ENCODE assay signal across 23 cellular contexts in genomic region chr12:120700863-120701262, GRCh38. TPM values are rescaled to one million over a fixed set of nuclear protein-coding genes. Genes with fewer than 3 reads are reported as not detected.
DNase-seq lines count a peak whose midpoint lies in the region; ATAC-seq and TF ChIP-seq lines count a peak whose summit lies in the region.
"Had no signal": no experiment of that assay in that cellular context is flagged by ENCODE, and none has a peak within 500 bp of the region (broad histone marks: within the 10 kb centered on the region; RNA-seq: fewer than 3 reads in every experiment).

No MANE protein-coding gene starts in this region.

- POLR2A ChIA-PET in activated CD4-positive, alpha-beta memory T cell treated with anti-CD3 and anti-CD28 coated beads, Interleukin-2, amount 10 ng/mL, durations not matched to agents 7 days and 5 days (lab: Charles Lee) = interaction anchor here (1.2 kb wide), 1 partner anchor 10 kb away, joined by 3 read pairs; no protein-coding TSS in a partner anchor

- H3K27me3 ChIP-seq in heart left ventricle (no peaks in the 10 kb centered on the region), tibial artery (no peaks in the 10 kb centered on the region)
- H3K27me3 ChIP-seq: spleen, upper lobe of right lung had no signal

- H3K4me3 Mint-ChIP-seq in nephron progenitor cell = no peak overlapping the region
- no peak overlapping the region for H3K4me3 Mint-ChIP-seq in activated CD4-positive, alpha-beta memory T cell treated with anti-CD3 and anti-CD28 coated beads, Interleukin-2, amount 10 ng/mL, durations not matched to agents 7 days and 5 days
- H3K4me3 Mint-ChIP-seq: activated naive CD4-positive, alpha-beta T cell treated with anti-CD3 and anti-CD28 coated beads for 36 hours; activated T-cell treated with anti-CD3 and anti-CD28 coated beads, Interleukin-2, amount 50 U/mL, for 4 hours; immature natural killer cell had no signal

- H3K4me3 ChIP-seq in heart left ventricle (no peak overlapping the region), tibial artery (no peak overlapping the region)
- H3K4me3 ChIP-seq: spleen, upper lobe of right lung had no signal

- intact Hi-C loops in heart left ventricle (cut with DNase I) (no loop called here), cardiac septum (cut with DNase I) (no loop called here), tibial artery (cut with DNase I; ENCODE audit: low total_unique reads) (no loop called here)

- no peaks in the 10 kb centered on the region for H3K27me3 Mint-ChIP-seq in nephron progenitor cell (ENCODE audit: low read depth, poor library complexity)
- no peaks in the 10 kb centered on the region for H3K27me3 Mint-ChIP-seq in activated CD4-positive, alpha-beta memory T cell treated with anti-CD3 and anti-CD28 coated beads, Interleukin-2, amount 10 ng/mL, durations not matched to agents 7 days and 5 days
- H3K27me3 Mint-ChIP-seq: naive B cell had no signal

- H3K27ac ChIP-seq in heart left ventricle (peak overlapping the region; percentile 2 to 91 (median 80)), caudate nucleus (ENCODE audit: low read depth, low read length) (peak overlapping the region; percentile 11), tibial artery (peak overlapping the region; percentile 25 to 53)
- H3K27ac ChIP-seq: upper lobe of right lung had no signal

- H3K9me3 Mint-ChIP-seq in nephron progenitor cell = no peaks in the 10 kb centered on the region
- no peaks in the 10 kb centered on the region for H3K9me3 Mint-ChIP-seq in activated CD4-positive, alpha-beta memory T cell treated with anti-CD3 and anti-CD28 coated beads, Interleukin-2, amount 10 ng/mL, durations not matched to agents 7 days and 5 days
- H3K9me3 Mint-ChIP-seq: activated naive CD4-positive, alpha-beta T cell treated with anti-CD3 and anti-CD28 coated beads for 36 hours; activated T-cell treated with anti-CD3 and anti-CD28 coated beads, Interleukin-2, amount 50 U/mL, for 4 hours; immature natural killer cell; naive B cell had no signal

- CTCF ChIA-PET in activated CD4-positive, alpha-beta memory T cell treated with anti-CD3 and anti-CD28 coated beads, Interleukin-2, amount 10 ng/mL, durations not matched to agents 7 days and 5 days (lab: Charles Lee) = interaction anchor here (1.3 kb wide), 1 partner anchor 52 kb away, joined by 4 read pairs; no protein-coding TSS in a partner anchor

- peaks cover 60% of the 10 kb centered on the region for H3K36me3 Mint-ChIP-seq in nephron progenitor cell (ENCODE audit: low read depth)
- H3K36me3 Mint-ChIP-seq in activated CD4-positive, alpha-beta memory T cell treated with anti-CD3 and anti-CD28 coated beads, Interleukin-2, amount 10 ng/mL, durations not matched to agents 7 days and 5 days (ENCODE audit: low read depth) = peaks cover 55% of the 10 kb centered on the region

- DNase-seq in heart left ventricle = no peak
- DNase-seq in cardiac septum (ENCODE audit: low spot score) = no peak
- DNase-seq in caudate nucleus (lab: John Stamatoyannopoulos, UW) = peak in 1 of 61 donors; percentile 17
- no peak for DNase-seq in nephron progenitor cell
- DNase-seq in tibial artery = no peak
- DNase-seq in SW480 (ENCODE audit: low spot score) = no peak
- DNase-seq in retina = no peak
- DNase-seq in activated CD4-positive, alpha-beta memory T cell treated with anti-CD3 and anti-CD28 coated beads, Interleukin-2, amount 10 ng/mL, durations not matched to agents 7 days and 5 days = no peak
- DNase-seq: activated CD4-positive, alpha-beta T cell treated with anti-CD3 and anti-CD28 coated beads for 4 hours; activated naive CD4-positive, alpha-beta T cell treated with anti-CD3 and anti-CD28 coated beads for 36 hours; activated T-cell treated with anti-CD3 and anti-CD28 coated beads, Interleukin-2, amount 50 U/mL, for 4 hours; GDM1; immature natural killer cell; KG1; MM.1S; naive B cell; NCI-H2029 treated with DMSO at 0.1 percent for 48 hours; NCI-H345; NCI-H774; spleen; upper lobe of right lung had no signal

- H3K36me3 ChIP-seq in heart left ventricle (peaks cover 0 to 76% (median 50%) of the 10 kb centered on the region in 9 donors), tibial artery (peaks cover 22 to 82% (median 51%) of the 10 kb centered on the region in 3 donors)

- H3K4me1 Mint-ChIP-seq in nephron progenitor cell = no peaks in the 10 kb centered on the region
- H3K4me1 Mint-ChIP-seq in activated CD4-positive, alpha-beta memory T cell treated with anti-CD3 and anti-CD28 coated beads, Interleukin-2, amount 10 ng/mL, durations not matched to agents 7 days and 5 days = peaks cover 4% of the 10 kb centered on the region
- H3K4me1 Mint-ChIP-seq: immature natural killer cell had no signal

- 34 to 65% (median 56%) methylated on average over 5 of the region's 5 CpGs for WGBS in heart left ventricle, 4 donors

- H3K4me1 ChIP-seq in heart left ventricle = peaks cover 10 to 88% (median 54%) of the 10 kb centered on the region in 12 donors
- H3K4me1 ChIP-seq in tibial artery = peaks cover 0 to 18% (median 15%) of the 10 kb centered on the region in 4 donors

- TF ChIP-seq POLR2A in heart left ventricle (IDR thresholded peaks at IDR 0.05) = no peak

- H3K27ac Mint-ChIP-seq in nephron progenitor cell = peak overlapping the region; percentile 6
- no peak overlapping the region for H3K27ac Mint-ChIP-seq in activated CD4-positive, alpha-beta memory T cell treated with anti-CD3 and anti-CD28 coated beads, Interleukin-2, amount 10 ng/mL, durations not matched to agents 7 days and 5 days
- H3K27ac Mint-ChIP-seq: activated naive CD4-positive, alpha-beta T cell treated with anti-CD3 and anti-CD28 coated beads for 36 hours had no signal

- no peak for TF ChIP-seq CTCF in heart left ventricle (IDR thresholded peaks at IDR 0.05)
- TF ChIP-seq CTCF in nephron progenitor cell (IDR thresholded peaks at IDR 0.05) = no peak
- TF ChIP-seq CTCF in tibial artery (IDR thresholded peaks at IDR 0.05) = no peak

- peak in 2 of 4 donors; percentile 28 to 39 for ATAC-seq in heart left ventricle
- ATAC-seq: activated T-cell treated with anti-CD3 and anti-CD28 coated beads, Interleukin-2, amount 50 U/mL, for 4 hours; HCT116; SK-N-SH treated with all-trans-retinoic acid at 6 μM for 48 hours; upper lobe of right lung had no signal

- H3K9me3 ChIP-seq in heart left ventricle (no peaks in the 10 kb centered on the region), tibial artery (no peaks in the 10 kb centered on the region)
- H3K9me3 ChIP-seq: spleen, upper lobe of right lung had no signal

RNA-seq across cellular contexts. Expression of gene UNC119B, which starts 9.4 kb away (rescaled TPM):
- total RNA-seq in heart left ventricle = 10 to 100 TPM in 6 of 9 donors, 1 to 10 TPM in 3; 9.1 to 12.6 (median 10.7) TPM
- polyA plus RNA-seq in heart left ventricle = 10 to 100 TPM in 1 of 2 donors, 1 to 10 TPM in 1; 3.9 to 13.7 TPM
- 10.9 TPM for total RNA-seq in cardiac septum
- total RNA-seq in activated CD4-positive, alpha-beta memory T cell treated with anti-CD3 and anti-CD28 coated beads, Interleukin-2, amount 10 ng/mL, durations not matched to agents 7 days and 5 days = 10 to 100 TPM; 22.4 to 23.6 TPM

RNA-seq across cellular contexts. Expression of gene MLEC, which starts 13.9 kb away (rescaled TPM):
- total RNA-seq in heart left ventricle = 100 to 1,000 TPM in 7 of 9 donors, 10 to 100 TPM in 2; 91.0 to 150 (median 117) TPM
- polyA plus RNA-seq in heart left ventricle = 100 to 1,000 TPM in 1 of 2 donors, 10 to 100 TPM in 1; 39.2 to 111 TPM
- 103 TPM for total RNA-seq in cardiac septum
- 10 to 100 TPM; 81.1 to 97.8 TPM for total RNA-seq in activated CD4-positive, alpha-beta memory T cell treated with anti-CD3 and anti-CD28 coated beads, Interleukin-2, amount 10 ng/mL, durations not matched to agents 7 days and 5 days

RNA-seq across cellular contexts. Expression of gene ACADS, which starts 24.8 kb away (rescaled TPM):
- total RNA-seq in heart left ventricle (100 to 1,000 TPM in 2 of 9 donors, 10 to 100 TPM in 7; 56.7 to 213 (median 78.8) TPM), cardiac septum (58.4 TPM)
- polyA plus RNA-seq in heart left ventricle = 10 to 100 TPM; 59.6 to 98.7 TPM
- total RNA-seq in activated CD4-positive, alpha-beta memory T cell treated with anti-CD3 and anti-CD28 coated beads, Interleukin-2, amount 10 ng/mL, durations not matched to agents 7 days and 5 days = 10 to 100 TPM; 13.7 to 14.9 TPM

Comparison
In these comparisons a context has a peak if more than half of its experiments do, and no peak if none do; other contexts are left out.
1. H3K27ac ChIP-seq: peak in every context shown above with its lines; median percentile 80 in heart left ventricle; 39 in tibial artery; 11 in caudate nucleus.